ENCODE assay signal across 8 cellular contexts in genomic region chr9:137240841-137241489, GRCh38. TPM values are rescaled to one million over a fixed set of nuclear protein-coding genes. Genes with fewer than 3 reads are reported as not detected.
A peak's percentile ranks its signal among the peaks of the same experiment; 100 is the strongest.
DNase-seq lines count a peak whose midpoint lies in the region; ATAC-seq, FAIRE-seq and TF ChIP-seq lines count a peak whose summit lies in the region.

TUBB4B (plus strand) TSS chr9:137241287; CDS start chr9:137241361, 74 bp downstream.

- peak within 1 kb of the TSS; percentile 49 for H3K9ac ChIP-seq in rectal smooth muscle tissue (ENCODE audit: low read length)

- peak; percentile 100 for FAIRE-seq in GM18507 (lab: Jason Lieb, UNC)

- ATAC-seq in HG02981 (IDR thresholded peaks at IDR 0.05; ENCODE audit: unreplicated experiment), result peak; percentile 67
- peak; percentile 95 for ATAC-seq in aorta (ENCODE audit: low FRiP score)

- WGBS in aorta, 2 donors, result 0 to 1% methylated on average over 44 to 67 of the region's 67 CpGs

- H3K4me1 ChIP-seq in rectal smooth muscle tissue (ENCODE audit: control insufficient read depth, insufficient read depth, low read length) (peaks cover 18% of the 10 kb centered on the region), aorta (ENCODE audit: control insufficient read depth in 1 of 2, insufficient read depth in 2 of 2, low read length in 2 of 2) (no peaks in the 10 kb centered on the region)

- in situ Hi-C loops in astrocyte of the cerebellum (cut with HindIII; ENCODE audit: low sequenced_read_pairs), result no loop called here

- intact Hi-C loops in aorta (cut with DNase I), result loop anchor here in 1 of 2 donors (2.0 kb wide), 1 partner anchor 14 kb away; the partner anchor contains the start of gene NELFB

- no peak for TF ChIP-seq CTCF in astrocyte of the cerebellum (IDR thresholded peaks at IDR 0.05; ENCODE audit: low read depth, low read length, missing control alignments)

- peak; percentile 97 for DNase-seq in GM18507 (ENCODE audit: extremely low spot score, insufficient read length, low read depth)
- DNase-seq in NCI-H2029 treated with DMSO at 0.1 percent for 48 hours (lab: John Stamatoyannopoulos, UW), result peak; percentile 98
- DNase-seq in T-helper 9 cell, result peak; percentile 93
- peak; percentile 100 for DNase-seq in astrocyte of the cerebellum (ENCODE audit: low read depth)
- peak; percentile 100 for DNase-seq in hepatic stellate cell (ENCODE audit: low spot score)
- peak; percentile 99 to 100 for DNase-seq in aorta

- no peaks in the 10 kb centered on the region for H3K9me3 ChIP-seq in aorta (ENCODE audit: control insufficient read depth, low read length)

- peak within 1 kb of the TSS; percentile 96 for H3K27ac ChIP-seq in rectal smooth muscle tissue (ENCODE audit: low read depth, low read length)
- H3K27ac ChIP-seq in aorta (ENCODE audit: low read depth in 1 of 2, low read length in 2 of 2), result peak within 1 kb of the TSS in 1 of 2 donors; percentile 76

- H3K4me3 ChIP-seq in astrocyte of the cerebellum (ENCODE audit: low read depth, low read length), result peak within 1 kb of the TSS; percentile 86
- H3K4me3 ChIP-seq in rectal smooth muscle tissue (ENCODE audit: low read length), result peak within 1 kb of the TSS; percentile 84
- peak within 1 kb of the TSS; percentile 65 to 86 for H3K4me3 ChIP-seq in aorta (ENCODE audit: low read length in 2 of 2)

- H3K27me3 ChIP-seq in rectal smooth muscle tissue (ENCODE audit: control insufficient read depth, insufficient read depth, low read length) (no peaks in the 10 kb centered on the region), aorta (ENCODE audit: control insufficient read depth in 1 of 2, insufficient read depth in 2 of 2, low read length in 1 of 2) (peaks cover 0 to 2% of the 10 kb centered on the region in 2 donors)

- H3K36me3 ChIP-seq in rectal smooth muscle tissue (ENCODE audit: control insufficient read depth, insufficient read depth, low read length) (peaks cover 11% of the 10 kb centered on the region), aorta (ENCODE audit: control insufficient read depth in 1 of 2, insufficient read depth in 2 of 2, low read length in 1 of 2) (no peaks in the 10 kb centered on the region)

RNA-seq across cellular contexts. Expression of gene TUBB4B, which starts in this region (rescaled TPM):
- 100 to 1,000 TPM in 1 of 2 donors, 10 to 100 TPM in 1; 86.9 to 152 TPM for total RNA-seq in aorta
- polyA plus RNA-seq in aorta, result 100 to 1,000 TPM in 1 of 2 donors, 10 to 100 TPM in 1; 94.2 to 128 TPM
